ENCODE assay signal across 8 cellular contexts in genomic region chr15:79311901-79312553, GRCh38. TPM values are rescaled to one million over a fixed set of nuclear protein-coding genes. Genes with fewer than 3 reads are reported as not detected.
A peak's percentile ranks its signal among the peaks of the same experiment; 100 is the strongest.
DNase-seq lines count a peak whose midpoint lies in the region; ATAC-seq and TF ChIP-seq lines count a peak whose summit lies in the region.

No MANE protein-coding gene starts in this region.

- H3K36me3 ChIP-seq in heart left ventricle: peaks cover 0 to 37% (median 24%) of the 10 kb centered on the region in 9 donors
- peaks cover 0 to 34% of the 10 kb centered on the region in 2 donors for H3K36me3 ChIP-seq in left lung
- H3K36me3 ChIP-seq in upper lobe of right lung: peaks cover 34% of the 10 kb centered on the region

- no peak overlapping the region for H3K27ac ChIP-seq in heart left ventricle
- no peak overlapping the region for H3K27ac ChIP-seq in left lung
- no peak overlapping the region for H3K27ac ChIP-seq in upper lobe of right lung

- peaks cover 0 to 5% (median 0%) of the 10 kb centered on the region in 9 donors for H3K27me3 ChIP-seq in heart left ventricle
- peaks cover 0 to 49% of the 10 kb centered on the region in 2 donors for H3K27me3 ChIP-seq in left lung
- peaks cover 5% of the 10 kb centered on the region for H3K27me3 ChIP-seq in upper lobe of right lung

- 70 to 79% (median 75%) methylated on average over 8 of the region's 8 CpGs for WGBS in heart left ventricle, 4 donors

- intact Hi-C loops in heart left ventricle (cut with DNase I): loop anchor here in 1 of 10 donors (5.0 kb wide), 1 partner anchor 90 kb away; no protein-coding TSS in a partner anchor
- intact Hi-C loops in Right ventricle myocardium superior (cut with DNase I): no loop called here
- intact Hi-C loops in left lung (cut with DNase I): no loop called here
- intact Hi-C loops in upper lobe of right lung (cut with DNase I): no loop called here

- peak overlapping the region; percentile 93 for H3K4me3 Mint-ChIP-seq in activated naive CD8-positive, alpha-beta T cell

- no peak for TF ChIP-seq POLR2A in heart left ventricle (IDR thresholded peaks at IDR 0.05)

- peaks cover 27% of the 10 kb centered on the region for H3K36me3 Mint-ChIP-seq in activated naive CD8-positive, alpha-beta T cell

- peak overlapping the region; percentile 41 for H3K27ac Mint-ChIP-seq in activated naive CD8-positive, alpha-beta T cell

- H3K9me3 ChIP-seq in heart left ventricle: no peaks in the 10 kb centered on the region
- no peaks in the 10 kb centered on the region for H3K9me3 ChIP-seq in left lung
- H3K9me3 ChIP-seq in upper lobe of right lung: no peaks in the 10 kb centered on the region

- H3K4me3 ChIP-seq in heart left ventricle: peak overlapping the region; percentile 57 to 98 (median 76)
- H3K4me3 ChIP-seq in left lung: peak overlapping the region; percentile 73 to 75
- H3K4me3 ChIP-seq in upper lobe of right lung: peak overlapping the region; percentile 89

- no peak for DNase-seq in heart left ventricle
- DNase-seq in Right ventricle myocardium superior: no peak
- no peak for DNase-seq in left lung
- no peak for DNase-seq in upper lobe of right lung
- DNase-seq in middle frontal gyrus (ENCODE audit: extremely low spot score, low spot score): no peak
- DNase-seq in kidney glomerular epithelial cell (lab: John Stamatoyannopoulos, UW): no peak

- no peak for ATAC-seq in heart left ventricle
- ATAC-seq in Right ventricle myocardium superior (ENCODE audit: poor library complexity): no peak
- peak; percentile 2 for ATAC-seq in left lung
- ATAC-seq in upper lobe of right lung: no peak
- no peak for ATAC-seq in HG02759 (IDR thresholded peaks at IDR 0.05; ENCODE audit: unreplicated experiment)

- H3K4me1 Mint-ChIP-seq in activated naive CD8-positive, alpha-beta T cell (ENCODE audit: low read depth): peaks cover 55% of the 10 kb centered on the region

- H3K9me3 Mint-ChIP-seq in activated naive CD8-positive, alpha-beta T cell (ENCODE audit: low read depth): no peaks in the 10 kb centered on the region

- TF ChIP-seq CTCF in heart left ventricle (IDR thresholded peaks at IDR 0.05) (no peak), left lung (IDR thresholded peaks at IDR 0.05) (no peak), upper lobe of right lung (IDR thresholded peaks at IDR 0.05) (no peak)

- H3K4me1 ChIP-seq in heart left ventricle (peaks cover 0 to 17% (median 10%) of the 10 kb centered on the region in 12 donors), left lung (peaks cover 0 to 12% of the 10 kb centered on the region in 2 donors), upper lobe of right lung (peaks cover 14% of the 10 kb centered on the region)

- H3K27me3 Mint-ChIP-seq in activated naive CD8-positive, alpha-beta T cell: peaks cover 2% of the 10 kb centered on the region

RNA-seq across cellular contexts. Expression of gene TMED3, which starts 1.1 kb away (rescaled TPM):
- total RNA-seq in heart left ventricle (10 to 100 TPM; 18.0 to 48.2 (median 24.6) TPM), Right ventricle myocardium superior (16.1 TPM), left lung (10 to 100 TPM; 76.6 to 80.5 TPM), upper lobe of right lung (45.6 TPM)
- polyA plus RNA-seq in heart left ventricle: 10 to 100 TPM; 16.5 to 40.4 TPM

RNA-seq across cellular contexts. Expression of gene ANKRD34C, which starts 29.5 kb away (rescaled TPM):
- total RNA-seq in heart left ventricle: 1 to 10 TPM in 2 of 9 donors, under 1 TPM in 7; 0.09 to 2.0 (median 0.47) TPM
- under 1 TPM in 1 of 2 donors, not detected in 1; 0.15 TPM for polyA plus RNA-seq in heart left ventricle
- not detected for total RNA-seq in Right ventricle myocardium superior
- total RNA-seq in left lung: not detected
- total RNA-seq in upper lobe of right lung: not detected
